In the genomic region with DNA sequence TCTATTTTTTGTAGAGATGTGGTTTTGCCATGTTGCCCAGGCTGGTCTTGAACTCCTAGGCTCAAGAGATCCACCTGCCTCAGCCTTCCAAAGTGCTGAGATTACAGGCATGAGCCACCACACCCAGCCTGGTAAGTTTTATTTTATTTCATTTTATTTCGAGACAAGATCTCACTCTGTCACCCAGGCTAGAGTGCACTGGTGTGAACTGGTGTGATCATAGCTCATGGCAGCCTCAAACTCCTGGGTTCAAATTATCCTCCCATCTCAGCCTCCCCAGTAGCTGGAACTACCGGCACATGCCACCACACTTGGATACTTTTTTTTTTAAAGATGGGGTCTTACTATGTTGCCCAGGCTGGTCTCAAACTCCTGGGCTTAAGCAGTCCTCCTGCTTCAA, we compare ENCODE assay signal across 1 cellular context. TPM values are rescaled to one million over a fixed set of nuclear protein-coding genes. Genes with fewer than 3 reads are reported as not detected.
"Had no signal": no experiment of that assay in that cellular context is flagged by ENCODE, and none has a peak within 500 bp of the region (broad histone marks: within the 10 kb centered on the region; RNA-seq: fewer than 3 reads in every experiment).

No MANE protein-coding gene starts in this region.

RNA-seq across cellular contexts. Expression of a gene that starts 53.9 kb away (rescaled TPM):
- total RNA-seq: H4 had no signal
